Comparison of ENCODE assay signal across 25 cellular contexts in the genomic region with DNA sequence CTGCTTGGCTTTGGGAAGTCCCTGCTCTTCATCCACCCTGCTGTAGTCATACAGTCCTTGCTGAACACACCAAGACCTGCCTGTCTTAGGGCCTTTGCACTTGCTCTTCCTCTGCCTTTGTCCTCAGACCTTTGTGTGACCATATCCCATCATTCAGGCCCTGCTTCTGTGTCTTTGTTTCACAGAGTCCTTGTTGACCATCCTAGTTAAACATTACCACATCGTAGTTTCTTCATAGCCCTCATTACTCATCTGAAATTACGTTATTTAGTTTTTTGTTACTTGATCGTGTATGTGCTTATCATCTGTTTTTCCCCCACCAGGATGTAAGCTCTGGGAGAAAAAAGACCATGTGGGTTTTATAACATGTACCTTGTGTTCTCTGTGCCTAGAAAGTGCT. TPM values are rescaled to one million over a fixed set of nuclear protein-coding genes. Genes with fewer than 3 reads are reported as not detected.
"Had no signal": no experiment of that assay in that cellular context is flagged by ENCODE, and none has a peak within 500 bp of the region (broad histone marks: within the 10 kb centered on the region; RNA-seq: fewer than 3 reads in every experiment).

No MANE protein-coding gene starts in this region.

- ATAC-seq: activated CD8-positive, alpha-beta T cell treated with anti-CD3 and anti-CD28 coated beads, Interleukin-2, amount 10 ng/mL, durations not matched to agents 7 days and 5 days; WTC11 had no signal

- DNase-seq: activated CD4-positive, alpha-beta T cell treated with anti-CD3 and anti-CD28 coated beads for 48 hours; activated CD4-positive, alpha-beta T cell treated with anti-CD3 and anti-CD28 coated beads, Interleukin-2, amount 50 U/mL, for 4 hours; activated CD4-positive, CD25-positive, alpha-beta regulatory T cell treated with anti-CD3 and anti-CD28 coated beads, Interleukin-2, amount 50 U/mL, for 72 hours; activated CD8-positive, alpha-beta memory T cell treated with anti-CD3 and anti-CD28 coated beads, Interleukin-2, amount 50 U/mL, for 48 hours; activated CD8-positive, alpha-beta T cell treated with anti-CD3 and anti-CD28 coated beads, Interleukin-2, amount 10 ng/mL, durations not matched to agents 7 days and 5 days; activated naive CD4-positive, alpha-beta T cell; activated T-cell treated with anti-CD3 and anti-CD28 coated beads, Interleukin-2, amount 50 U/mL, for 1 hour; aorta; MG63; MV-4-11; NCI-H1092 treated with DMSO at 0.1 percent for 48 hours; NCI-H1417 treated with DMSO at 0.1 percent for 48 hours; NCI-H1694; NCI-H2029; NCI-H2107; NCI-H2171 treated with DMSO at 0.1 percent for 48 hours; NCI-H226; NCI-H510A; NCI-H526 treated with DMSO at 0.1 percent for 48 hours; Peyer's patch; SHP77 treated with DMSO at 0.1 percent for 48 hours; T-helper 9 cell had no signal

- H3K27me3 ChIP-seq: Peyer's patch had no signal

- H3K9me3 ChIP-seq: MG63, Peyer's patch had no signal

- H3K27ac ChIP-seq: KMS-11, Peyer's patch had no signal

- H3K4me3 ChIP-seq: MG63, Peyer's patch had no signal

- H3K36me3 ChIP-seq: MG63, Peyer's patch had no signal

- H3K4me1 ChIP-seq: Peyer's patch had no signal

- H3K4me2 ChIP-seq: KMS-11 had no signal

RNA-seq across cellular contexts. Expression of gene SPRR5, which starts 18.3 kb away (rescaled TPM):
- total RNA-seq: activated CD8-positive, alpha-beta T cell treated with anti-CD3 and anti-CD28 coated beads, Interleukin-2, amount 10 ng/mL, durations not matched to agents 7 days and 5 days; aorta; Peyer's patch; SK-MEL-5; WTC11 had no signal
- polyA plus RNA-seq: aorta had no signal

RNA-seq across cellular contexts. Expression of gene IVL, which starts 20.3 kb away (rescaled TPM):
- total RNA-seq: activated CD8-positive, alpha-beta T cell treated with anti-CD3 and anti-CD28 coated beads, Interleukin-2, amount 10 ng/mL, durations not matched to agents 7 days and 5 days; aorta; Peyer's patch; SK-MEL-5; WTC11 had no signal

RNA-seq across cellular contexts. Expression of gene SPRR4, which starts 41.8 kb away (rescaled TPM):
- total RNA-seq: activated CD8-positive, alpha-beta T cell treated with anti-CD3 and anti-CD28 coated beads, Interleukin-2, amount 10 ng/mL, durations not matched to agents 7 days and 5 days; aorta; Peyer's patch; SK-MEL-5; WTC11 had no signal
- polyA plus RNA-seq: aorta had no signal

RNA-seq across cellular contexts. Expression of gene SMCP, which starts 50.5 kb away (rescaled TPM):
- total RNA-seq: activated CD8-positive, alpha-beta T cell treated with anti-CD3 and anti-CD28 coated beads, Interleukin-2, amount 10 ng/mL, durations not matched to agents 7 days and 5 days; aorta; Peyer's patch; SK-MEL-5; WTC11 had no signal
- polyA plus RNA-seq: aorta had no signal

RNA-seq across cellular contexts. Expression of gene SPRR1A, which starts 55.2 kb away (rescaled TPM):
- total RNA-seq: activated CD8-positive, alpha-beta T cell treated with anti-CD3 and anti-CD28 coated beads, Interleukin-2, amount 10 ng/mL, durations not matched to agents 7 days and 5 days; aorta; Peyer's patch; SK-MEL-5; WTC11 had no signal
- polyA plus RNA-seq: aorta had no signal
